ENCODE assay signal across 7 cellular contexts in the genomic region with DNA sequence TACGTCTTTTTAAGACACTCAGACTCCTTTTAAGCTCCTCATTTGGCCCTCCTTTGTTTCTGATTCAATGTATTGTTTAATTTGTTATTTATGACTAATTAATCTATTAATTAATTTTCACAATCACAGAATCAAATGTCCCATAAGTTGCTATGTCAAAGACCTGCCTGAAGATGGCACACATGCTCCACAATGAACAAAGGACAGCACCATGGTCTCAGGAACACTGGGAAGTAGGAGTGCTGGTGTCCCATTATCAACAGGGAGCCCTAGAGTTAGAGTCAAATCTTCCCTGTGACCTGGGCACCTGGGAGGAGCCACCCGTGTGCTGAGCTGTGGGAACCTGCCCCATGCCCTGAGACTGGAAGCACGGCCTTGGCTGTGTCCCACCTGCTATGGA.
A peak's percentile ranks its signal among the peaks of the same experiment; 100 is the strongest.
DNase-seq lines count a peak whose midpoint lies in the region; ATAC-seq, FAIRE-seq and TF ChIP-seq lines count a peak whose summit lies in the region.
"Not testable (repeated sequence)": the region's sequence is repeated elsewhere in the genome, so short reads cannot be mapped to it uniquely, and the experiment has no call there.

No MANE protein-coding gene starts in this region.

- H3K27me3 ChIP-seq in Karpas-422 (ENCODE audit: low read length); bronchial epithelial cell (ENCODE audit: control insufficient read depth, insufficient read depth, low read length); left lung: not testable (repeated sequence)

- not testable (repeated sequence) for H3K4me3 ChIP-seq in AG10803 (ENCODE audit: low read length); Karpas-422 (ENCODE audit: low read length); bronchial epithelial cell (ENCODE audit: low read depth, low read length); left lung

- intact Hi-C loops in left lung (cut with DNase I): not testable (repeated sequence)

- ATAC-seq in SK-N-SH treated with all-trans-retinoic acid at 6 μM for 48 hours: peak; percentile 40; the same call in 1 of the 3 replicates
- ATAC-seq in left lung: peak; percentile 16

- TF ChIP-seq CTCF in AG10803 (conservative IDR thresholded peaks at IDR 0.05; ENCODE audit: low read length) (0 out of 2 replicates have a peak, but pooled peaks have one; percentile 10), GM20000 (IDR thresholded peaks at IDR 0.05; ENCODE audit: extremely low read depth, missing control alignments) (peak; percentile 29)
- TF ChIP-seq CTCF in bronchial epithelial cell (IDR thresholded peaks at IDR 0.05; ENCODE audit: insufficient read depth, low read length, severe bottlenecking); left lung (IDR thresholded peaks at IDR 0.05): not testable (repeated sequence)

- not testable (repeated sequence) for H2AFZ ChIP-seq in Karpas-422 (ENCODE audit: low read length)

- H4K20me1 ChIP-seq in Karpas-422 (ENCODE audit: insufficient read depth, low read depth, low read length): not testable (repeated sequence)

- DNase-seq in AG10803 (ENCODE audit: low read depth); GM20000 (ENCODE audit: low spot score); bronchial epithelial cell (ENCODE audit: low read depth); left lung: not testable (repeated sequence)
- peak; percentile 60 for DNase-seq in Karpas-422

- H3K36me3 ChIP-seq in Karpas-422 (ENCODE audit: insufficient read depth, low read length); bronchial epithelial cell (ENCODE audit: control insufficient read depth, insufficient read depth, low read length); left lung: not testable (repeated sequence)

- peaks cover 14% of the 10 kb centered on the region for H3K4me1 ChIP-seq in Karpas-422 (ENCODE audit: low read length)
- H3K4me1 ChIP-seq in left lung: not testable (repeated sequence)

- H3K27ac ChIP-seq in Karpas-422 (ENCODE audit: low read length); left lung: not testable (repeated sequence)

- not testable (repeated sequence) for H3K4me2 ChIP-seq in Karpas-422 (ENCODE audit: low read depth, low read length, poor library complexity, severe bottlenecking)

- FAIRE-seq in G401.6 (lab: Jason Lieb, UNC): peak; percentile 3
- FAIRE-seq in bronchial epithelial cell (lab: Jason Lieb, UNC): peak; percentile 13

- H3K79me2 ChIP-seq in Karpas-422 (ENCODE audit: low read length): not testable (repeated sequence)

- not testable (repeated sequence) for H3K9me2 ChIP-seq in Karpas-422 (replicated peaks; ENCODE audit: insufficient read depth, low read length)

- not testable (repeated sequence) for H3K9me3 ChIP-seq in Karpas-422 (ENCODE audit: low read length); left lung

- H3K9ac ChIP-seq in Karpas-422 (ENCODE audit: low read length): not testable (repeated sequence)
